ENCODE assay signal across 13 cellular contexts in genomic region chr1:178869114-178869697, GRCh38. TPM values are rescaled to one million over a fixed set of nuclear protein-coding genes. Genes with fewer than 3 reads are reported as not detected.
DNase-seq lines count a peak whose midpoint lies in the region; ATAC-seq and TF ChIP-seq lines count a peak whose summit lies in the region.
"Had no signal": no experiment of that assay in that cellular context is flagged by ENCODE, and none has a peak within 500 bp of the region (broad histone marks: within the 10 kb centered on the region; RNA-seq: fewer than 3 reads in every experiment).

No MANE protein-coding gene starts in this region.

- 58 to 61% methylated on average over 3 of the region's 3 CpGs for WGBS in upper lobe of left lung, 2 donors

- no peaks in the 10 kb centered on the region for H3K9me3 ChIP-seq in muscle layer of colon (ENCODE audit: low read length)
- no peaks in the 10 kb centered on the region for H3K9me3 ChIP-seq in upper lobe of left lung

- H3K36me3 ChIP-seq in muscle layer of colon (ENCODE audit: insufficient read depth, low read length) (peaks cover 9% of the 10 kb centered on the region), upper lobe of left lung (no peaks in the 10 kb centered on the region)

- no peak for TF ChIP-seq EP300 in upper lobe of left lung (IDR thresholded peaks at IDR 0.05)

- H3K27ac ChIP-seq in muscle layer of colon (ENCODE audit: low read depth, low read length) (peak overlapping the region; percentile 77), upper lobe of left lung (peak overlapping the region; percentile 3 to 65 (median 32))

- peak; percentile 20 for DNase-seq in NB4 (ENCODE audit: low read depth)
- peak; percentile 74 for DNase-seq in fibroblast of mammary gland (ENCODE audit: low read depth)
- DNase-seq in upper lobe of left lung, result no peak
- no peak for DNase-seq in DMS79 treated with DMSO at 0.1 percent for 48 hours (lab: John Stamatoyannopoulos, UW)
- DNase-seq: activated naive CD4-positive, alpha-beta T cell; posterior cingulate gyrus; stimulated activated naive B cell treated with anti-CD40 and anti-IgM and Interleukin-4, amounts not matched to agents 10 μg/mL and 1 μg/mL and 100 μg/mL, for 72 hours had no signal

- TF ChIP-seq POLR2A in NB4 (IDR thresholded peaks at IDR 0.05; ENCODE audit: extremely low read depth, insufficient read length) (no peak), upper lobe of left lung (IDR thresholded peaks at IDR 0.05) (no peak)

- ATAC-seq in upper lobe of left lung (ENCODE audit: low FRiP score in 2 of 2) (peak in 1 of 2 donors; percentile 66), HG02938 (IDR thresholded peaks at IDR 0.05; ENCODE audit: unreplicated experiment) (no peak), GM19351 (IDR thresholded peaks at IDR 0.05; ENCODE audit: unreplicated experiment) (no peak), GM18873 (IDR thresholded peaks at IDR 0.05; ENCODE audit: low FRiP score, unreplicated experiment) (no peak)
- ATAC-seq: stimulated activated naive B cell treated with anti-CD40 and anti-IgM and Interleukin-4, amounts not matched to agents 10 μg/mL and 1 μg/mL and 100 μg/mL, for 72 hours had no signal

- no peaks in the 10 kb centered on the region for H3K27me3 ChIP-seq in muscle layer of colon (ENCODE audit: control insufficient read depth in 1 of 2, insufficient read depth in 2 of 2, low read length in 2 of 2)
- H3K27me3 ChIP-seq in upper lobe of left lung, result no peaks in the 10 kb centered on the region

- TF ChIP-seq CTCF in NB4 (IDR thresholded peaks at IDR 0.05; ENCODE audit: low read depth, low read length) (no peak), fibroblast of mammary gland (conservative IDR thresholded peaks at IDR 0.05; ENCODE audit: control insufficient read depth, insufficient read depth, low read depth, low read length) (no peak), upper lobe of left lung (IDR thresholded peaks at IDR 0.05) (no peak)

- H3K9ac ChIP-seq in muscle layer of colon (ENCODE audit: low read length), result peak overlapping the region; percentile 77

- H3K4me1 ChIP-seq in muscle layer of colon (ENCODE audit: insufficient read depth, low read length) (peaks cover 31% of the 10 kb centered on the region), upper lobe of left lung (peaks cover 8 to 18% (median 12%) of the 10 kb centered on the region in 4 donors)

- H3K4me3 ChIP-seq in NB4 (ENCODE audit: low read depth, low read length) (no peak overlapping the region), fibroblast of mammary gland (ENCODE audit: control insufficient read depth, low read depth, low read length) (peak overlapping the region; percentile 11), muscle layer of colon (ENCODE audit: low read depth in 1 of 2, low read length in 2 of 2) (peak overlapping the region; percentile 51 to 75), upper lobe of left lung (peak overlapping the region in 3 of 4 donors; percentile 3 to 33 (median 17))

RNA-seq across cellular contexts. Expression of gene ANGPTL1, which starts 1.7 kb away (rescaled TPM):
- 10 to 100 TPM in 3 of 6 donors, 1 to 10 TPM in 3; 4.9 to 22.8 (median 15.8) TPM for total RNA-seq in upper lobe of left lung
- total RNA-seq: G401, glomerular endothelial cell had no signal

Comparison
In these comparisons a context has a peak if more than half of its experiments do, and no peak if none do; other contexts are left out.
1. DNase-seq: peak in NB4 (single experiment) and fibroblast of mammary gland (single experiment); none in upper lobe of left lung (0 of 2) and DMS79 treated with DMSO at 0.1 percent for 48 hours (single experiment).